ENCODE assay signal across 25 cellular contexts in genomic region chr2:145789636-145790035, GRCh38.
"Had no signal": no experiment of that assay in that cellular context is flagged by ENCODE, and none has a peak within 500 bp of the region (broad histone marks: within the 10 kb centered on the region; RNA-seq: fewer than 3 reads in every experiment).

No MANE protein-coding gene starts in this region.

- H3K4me2 ChIP-seq: neural progenitor cell, smooth muscle cell had no signal

- H2AFZ ChIP-seq: neural progenitor cell had no signal

- H3K27me3 ChIP-seq: esophagus muscularis mucosa, heart left ventricle, neural progenitor cell, pancreas, suprapubic skin, tibial artery, upper lobe of left lung, uterus had no signal

- DNase-seq: cortex of kidney; effector memory CD8-positive, alpha-beta T cell; heart left ventricle; hippocampal formation; left colon; left ventricle myocardium superior; mesenchymal stem cell; midbrain; nucleus accumbens; pancreas; right cardiac atrium; stimulated activated CD4-positive, alpha-beta T cell treated with anti-CD3 and anti-CD28 coated beads, Interleukin-2, amount 100 ng/mL, for 48 hours; stimulated activated naive CD4-positive, alpha-beta T cell treated with Interleukin-2 at 50 U/mL for 16 hours; tibial artery; upper lobe of left lung; uterus had no signal

- H3K4me3 ChIP-seq: esophagus muscularis mucosa, heart left ventricle, lung, neural progenitor cell, pancreas, smooth muscle cell, suprapubic skin, tibial artery, upper lobe of left lung, uterus had no signal

- H3K9me3 Mint-ChIP-seq: neural progenitor cell had no signal

- H3K36me3 ChIP-seq: esophagus muscularis mucosa, heart left ventricle, neural progenitor cell, pancreas, suprapubic skin, tibial artery, upper lobe of left lung, uterus had no signal

- H3K36me3 Mint-ChIP-seq: neural progenitor cell had no signal

- H3K27ac Mint-ChIP-seq: effector memory CD8-positive, alpha-beta T cell; natural killer cell treated with Interleukin-12 subunit alpha and Interleukin-12 subunit beta and Interleukin-15 and Interleukin-18, amount 100 ng/mL, for 72 hours; neural progenitor cell had no signal

- H3K27me3 Mint-ChIP-seq: effector memory CD8-positive, alpha-beta T cell; progenitor cell of endocrine pancreas had no signal

- ATAC-seq: effector memory CD8-positive, alpha-beta T cell; heart left ventricle; left colon; left ventricle myocardium superior; natural killer cell treated with Interleukin-12 subunit alpha and Interleukin-12 subunit beta and Interleukin-15 and Interleukin-18, amount 100 ng/mL, for 72 hours; pancreas; right cardiac atrium had no signal

- H3K27ac ChIP-seq: epithelial cell of prostate, esophagus muscularis mucosa, heart left ventricle, neural progenitor cell, pancreas, suprapubic skin, tibial artery, upper lobe of left lung, uterus had no signal

- FAIRE-seq: frontal cortex, pancreas had no signal

- H3K9me3 ChIP-seq: esophagus muscularis mucosa, pancreas, suprapubic skin, tibial artery, upper lobe of left lung, uterus had no signal

- H3K9ac ChIP-seq: neural progenitor cell had no signal

- H3K4me3 Mint-ChIP-seq: effector memory CD8-positive, alpha-beta T cell; natural killer cell treated with Interleukin-12 subunit alpha and Interleukin-12 subunit beta and Interleukin-15 and Interleukin-18, amount 100 ng/mL, for 72 hours; neural progenitor cell had no signal

- H3K4me1 ChIP-seq: heart left ventricle, neural progenitor cell, pancreas, suprapubic skin, tibial artery, upper lobe of left lung, uterus had no signal

- H3K4me1 Mint-ChIP-seq: neural progenitor cell had no signal
